In the genomic region with DNA sequence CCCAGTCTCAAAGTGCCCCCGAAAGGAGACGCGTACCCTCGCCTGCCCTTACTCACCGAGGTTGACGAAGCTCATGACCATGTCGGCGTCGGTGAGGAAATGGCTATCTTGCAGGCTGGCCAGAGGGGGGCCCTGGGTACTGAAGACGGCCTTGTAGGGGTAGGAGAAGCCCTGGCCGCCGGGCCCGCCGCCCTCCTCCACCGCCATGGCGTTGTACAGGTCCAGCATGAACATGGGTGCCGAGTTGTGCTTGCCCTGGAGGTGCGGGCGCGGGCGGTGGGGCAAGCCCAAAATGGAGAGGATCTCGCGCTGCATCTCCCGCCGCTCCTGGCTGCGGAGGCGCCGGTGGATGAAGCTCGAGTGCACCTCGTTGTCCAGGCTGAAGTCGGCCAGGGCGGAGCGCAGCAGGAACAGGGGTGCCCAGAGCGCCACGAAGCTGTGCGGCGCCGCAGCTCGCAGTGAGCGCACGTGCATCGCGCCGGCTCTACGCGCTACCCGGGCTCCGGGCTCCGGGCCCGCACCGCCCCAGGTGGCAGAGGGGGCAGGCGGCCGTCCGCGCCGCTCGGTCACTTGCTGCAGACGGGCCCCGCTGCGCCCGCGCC, we compare ENCODE assay signal across 10 cellular contexts. TPM values are rescaled to one million over a fixed set of nuclear protein-coding genes. Genes with fewer than 3 reads are reported as not detected.
DNase-seq lines count a peak whose midpoint lies in the region; ATAC-seq and TF ChIP-seq lines count a peak whose summit lies in the region.
"Had no signal": no experiment of that assay in that cellular context is flagged by ENCODE, and none has a peak within 500 bp of the region (broad histone marks: within the 10 kb centered on the region; RNA-seq: fewer than 3 reads in every experiment).

No MANE protein-coding gene starts in this region.

- H3K36me3 ChIP-seq in mucosa of descending colon (ENCODE audit: low read depth) = no peaks in the 10 kb centered on the region
- no peaks in the 10 kb centered on the region for H3K36me3 ChIP-seq in vagina
- H3K36me3 ChIP-seq in brain microvascular endothelial cell (replicated peaks) = no peaks in the 10 kb centered on the region

- no peaks in the 10 kb centered on the region for H3K9me3 ChIP-seq in mucosa of descending colon
- no peaks in the 10 kb centered on the region for H3K9me3 ChIP-seq in vagina

- no peak for DNase-seq in Right ventricle myocardium inferior (ENCODE audit: missing footprints)
- DNase-seq in cardiac septum (ENCODE audit: low spot score) = no peak
- DNase-seq in mucosa of descending colon = no peak
- no peak for DNase-seq in vagina (ENCODE audit: extremely low spot score in 2 of 2)
- no peak for DNase-seq in brain microvascular endothelial cell
- DNase-seq in activated CD8-positive, alpha-beta memory T cell treated with anti-CD3 and anti-CD28 coated beads, Interleukin-2, amount 50 U/mL, for 4 hours = no peak
- no peak for DNase-seq in occipital lobe (lab: John Stamatoyannopoulos, UW)
- DNase-seq: activated effector memory CD4-positive, alpha-beta T cell treated with Interleukin-2 at 50 U/mL for 16 hours had no signal

- no peak overlapping the region for H3K4me3 ChIP-seq in mucosa of descending colon
- peak overlapping the region; percentile 43 to 45 for H3K4me3 ChIP-seq in vagina
- H3K4me3 ChIP-seq in brain microvascular endothelial cell (ENCODE audit: low read depth, low read length) = no peak overlapping the region

- in situ Hi-C loops in brain microvascular endothelial cell (cut with HindIII; ENCODE audit: low pct_ligation_motif_present, low sequenced_read_pairs) = no loop called here

- TF ChIP-seq POLR2A in vagina (IDR thresholded peaks at IDR 0.05) = no peak

- intact Hi-C loops in Right ventricle myocardium inferior (cut with DNase I) (no loop called here), cardiac septum (cut with DNase I) (no loop called here), mucosa of descending colon (cut with DNase I, micrococcal nuclease) (no loop called here), vagina (cut with DNase I) (no loop called here)

- peaks cover 3% of the 10 kb centered on the region for H3K4me1 ChIP-seq in mucosa of descending colon (ENCODE audit: low read depth)
- peaks cover 29% of the 10 kb centered on the region for H3K4me1 ChIP-seq in vagina

- no peaks in the 10 kb centered on the region for H3K27me3 ChIP-seq in vagina
- peaks cover 84% of the 10 kb centered on the region for H3K27me3 ChIP-seq in brain microvascular endothelial cell (replicated peaks)

- H3K27ac ChIP-seq in vagina (no peak overlapping the region), brain microvascular endothelial cell (no peak overlapping the region)

- no peak for TF ChIP-seq CTCF in mucosa of descending colon (IDR thresholded peaks at IDR 0.05)
- no peak for TF ChIP-seq CTCF in vagina (IDR thresholded peaks at IDR 0.05)
- no peak for TF ChIP-seq CTCF in brain microvascular endothelial cell (IDR thresholded peaks at IDR 0.05; ENCODE audit: low read depth, low read length, missing control alignments)

- ATAC-seq in Right ventricle myocardium inferior (peak; percentile 53), esophagus mucosa (peak; percentile 39), mucosa of descending colon (peak; percentile 33)

RNA-seq across cellular contexts. Expression of a gene that starts 0.7 kb away (rescaled TPM):
- total RNA-seq in Right ventricle myocardium inferior (27.2 TPM), cardiac septum (2.7 TPM), esophagus mucosa (34.2 TPM), mucosa of descending colon (1 to 10 TPM; 1.7 to 2.8 (median 2.0) TPM), vagina (17.2 TPM), occipital lobe (8.7 TPM)
- total RNA-seq: T-helper 2 cell treated with Interferon-gamma antibody and Interleukin-4, amounts not matched to agents 100 ng/mL and 5 ng/mL, for 36 hours had no signal

Comparison
In these comparisons a context has a peak if more than half of its experiments do, and no peak if none do; other contexts are left out.
1. H3K4me3 ChIP-seq: peak in vagina (2 of 2); none in mucosa of descending colon (single experiment) and brain microvascular endothelial cell (single experiment).
2. Peak in every context shown above with its lines, with median percentiles within 50 percentile points of each other: ATAC-seq.